ENCODE assay signal across 1 cellular context in the genomic region with DNA sequence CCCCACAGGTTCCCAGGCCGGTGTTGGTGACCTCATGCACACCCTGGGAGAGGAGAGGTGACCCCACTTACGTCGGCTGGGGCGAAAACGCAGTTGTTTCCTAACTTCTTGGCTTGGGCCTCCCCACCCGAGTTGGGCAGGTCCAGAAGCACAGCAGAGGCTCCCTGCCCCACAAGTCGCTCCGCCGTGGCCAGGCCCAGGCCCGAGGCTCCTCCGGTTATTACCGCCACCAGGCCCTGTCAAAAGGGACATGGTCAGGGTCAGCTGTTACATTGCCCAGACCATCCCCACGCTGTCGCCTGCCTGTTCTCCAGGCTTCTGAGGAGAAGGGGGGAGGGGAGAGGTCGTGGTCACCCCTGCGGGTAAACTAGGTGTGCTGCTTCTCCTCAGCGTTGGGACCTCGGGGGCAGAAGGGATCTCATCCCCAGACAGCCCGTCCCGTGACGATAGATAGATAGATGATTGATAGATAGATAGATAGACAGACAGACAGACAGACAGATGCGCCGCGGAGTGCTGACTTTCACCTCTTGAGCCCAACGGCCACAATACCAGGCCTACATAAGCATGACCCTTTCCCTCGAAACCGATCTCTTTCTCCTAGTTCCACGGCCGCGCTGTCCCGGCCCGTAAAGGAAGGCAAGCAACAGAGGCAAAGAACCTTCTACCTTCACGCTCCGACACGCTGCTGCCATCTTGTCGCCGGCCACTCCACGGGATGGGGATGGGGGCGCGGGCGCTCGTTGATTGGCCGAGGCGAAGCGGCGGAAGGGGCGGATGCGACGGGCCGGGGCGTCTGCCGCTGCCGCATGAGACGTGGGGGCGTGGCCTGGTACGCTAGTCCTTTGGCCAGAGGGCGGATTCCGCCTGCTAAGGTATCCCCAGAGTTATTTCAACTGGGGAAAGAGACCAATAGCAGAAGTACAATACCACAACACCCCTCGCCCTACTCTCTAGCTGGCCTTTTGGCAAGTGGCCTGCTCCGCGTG.
A peak's percentile ranks its signal among the peaks of the same experiment; 100 is the strongest.
TF ChIP-seq lines count a peak whose summit lies in the region.

Gene HSD17B10, minus strand, starts transcription at position 720 of the 989 bp plus-strand sequence. Its CDS starts 25 bp downstream, at position 695.

TF ChIP-seq in K562, 482 proteins besides CTCF, POLR2A, EP300 and RAD21 (continued from another document and continues in another):
- no peak for TF ChIP-seq POLR3A (IDR thresholded peaks at IDR 0.05; ENCODE audit: borderline replicate concordance, extremely low read depth, insufficient read depth, insufficient read length)
- no peak for TF ChIP-seq NR2C2 (CRISPR knock-in tag; IDR thresholded peaks at IDR 0.05)
- no peak for TF ChIP-seq NR2C2 (tag; IDR thresholded peaks at IDR 0.05)
- no peak for TF ChIP-seq TRIM28 (IDR thresholded peaks at IDR 0.05)
- TF ChIP-seq ZNF354B (CRISPR knock-in tag; IDR thresholded peaks at IDR 0.05), result no peak
- no peak for TF ChIP-seq KLF16 (IDR thresholded peaks at IDR 0.05)
- TF ChIP-seq JUN (IDR thresholded peaks at IDR 0.05; ENCODE audit: borderline replicate concordance, low read depth, low read length), result no peak
- TF ChIP-seq JUN (CRISPR knock-in tag; IDR thresholded peaks at IDR 0.05; ENCODE audit: borderline replicate concordance), result no peak
- TF ChIP-seq KAT2B (IDR thresholded peaks at IDR 0.05; ENCODE audit: low read depth, low read length), result no peak
- no peak for TF ChIP-seq RUNX1 (IDR thresholded peaks at IDR 0.05; ENCODE audit: low read depth)
- peak; percentile 37 for TF ChIP-seq RBM25 (IDR thresholded peaks at IDR 0.05; ENCODE audit: low read depth, low read length, severe bottlenecking)
- no peak for TF ChIP-seq MCM2 (IDR thresholded peaks at IDR 0.05; ENCODE audit: low read depth)
- TF ChIP-seq SRSF3 (IDR thresholded peaks at IDR 0.05; ENCODE audit: insufficient read depth, low read length), result no peak
- TF ChIP-seq SETDB1 (IDR thresholded peaks at IDR 0.05; ENCODE audit: low read length), result no peak
- TF ChIP-seq NFE2L1 (tag; IDR thresholded peaks at IDR 0.05; ENCODE audit: borderline replicate concordance, low read depth), result no peak
- no peak for TF ChIP-seq SRF (CRISPR knock-in tag; IDR thresholded peaks at IDR 0.05)
- TF ChIP-seq FOXP1 (CRISPR knock-in tag; IDR thresholded peaks at IDR 0.05), result no peak
- no peak for TF ChIP-seq ZNF384 (IDR thresholded peaks at IDR 0.05; ENCODE audit: low read depth, low read length)
- no peak for TF ChIP-seq CC2D1A (IDR thresholded peaks at IDR 0.05)
- no peak for TF ChIP-seq ZBTB26 (CRISPR knock-in tag; IDR thresholded peaks at IDR 0.05)
- TF ChIP-seq ZNF324 (CRISPR knock-in tag; IDR thresholded peaks at IDR 0.05), result no peak
- TF ChIP-seq NFE2 (IDR thresholded peaks at IDR 0.05; ENCODE audit: low read depth), result no peak
- no peak for TF ChIP-seq CBX3 (IDR thresholded peaks at IDR 0.05; ENCODE audit: borderline replicate concordance in 1 of 2, low read length in 2 of 2)
- TF ChIP-seq STAT5A (IDR thresholded peaks at IDR 0.05; ENCODE audit: borderline replicate concordance, low read length), result no peak
- TF ChIP-seq RFX7 (CRISPR knock-in tag; IDR thresholded peaks at IDR 0.05), result no peak
- TF ChIP-seq, protein P1, sequence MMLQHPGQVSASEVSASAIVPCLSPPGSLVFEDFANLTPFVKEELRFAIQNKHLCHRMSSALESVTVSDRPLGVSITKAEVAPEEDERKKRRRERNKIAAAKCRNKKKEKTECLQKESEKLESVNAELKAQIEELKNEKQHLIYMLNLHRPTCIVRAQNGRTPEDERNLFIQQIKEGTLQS (IDR thresholded peaks at IDR 0.05), result no peak
- TF ChIP-seq, protein P1 (CRISPR knock-in tag; conservative IDR thresholded peaks at IDR 0.05), result no peak
- no peak for TF ChIP-seq ZSCAN32 (CRISPR knock-in tag; IDR thresholded peaks at IDR 0.05)
- peak; percentile 71 for TF ChIP-seq TBP (optimal IDR thresholded peaks at IDR 0.05; ENCODE audit: low read depth, low read length)
- peak; percentile 24 for TF ChIP-seq MYC (IDR thresholded peaks at IDR 0.05; ENCODE audit: low read depth, low read length)
- TF ChIP-seq MYC (CRISPR knock-in tag; IDR thresholded peaks at IDR 0.05; ENCODE audit: borderline replicate concordance, low read depth), result no peak
- no peak for TF ChIP-seq FUS (optimal IDR thresholded peaks at IDR 0.05; ENCODE audit: low read depth, low read length)
- no peak for TF ChIP-seq CSDE1 (IDR thresholded peaks at IDR 0.05)
- no peak for TF ChIP-seq ARNT (IDR thresholded peaks at IDR 0.05)
- TF ChIP-seq NFIC (IDR thresholded peaks at IDR 0.05), result no peak
- TF ChIP-seq USF2 (CRISPR knock-in tag; IDR thresholded peaks at IDR 0.05), result no peak
- no peak for TF ChIP-seq FOXP4 (CRISPR knock-in tag; IDR thresholded peaks at IDR 0.05; ENCODE audit: borderline replicate concordance)
- TF ChIP-seq, protein P2, sequence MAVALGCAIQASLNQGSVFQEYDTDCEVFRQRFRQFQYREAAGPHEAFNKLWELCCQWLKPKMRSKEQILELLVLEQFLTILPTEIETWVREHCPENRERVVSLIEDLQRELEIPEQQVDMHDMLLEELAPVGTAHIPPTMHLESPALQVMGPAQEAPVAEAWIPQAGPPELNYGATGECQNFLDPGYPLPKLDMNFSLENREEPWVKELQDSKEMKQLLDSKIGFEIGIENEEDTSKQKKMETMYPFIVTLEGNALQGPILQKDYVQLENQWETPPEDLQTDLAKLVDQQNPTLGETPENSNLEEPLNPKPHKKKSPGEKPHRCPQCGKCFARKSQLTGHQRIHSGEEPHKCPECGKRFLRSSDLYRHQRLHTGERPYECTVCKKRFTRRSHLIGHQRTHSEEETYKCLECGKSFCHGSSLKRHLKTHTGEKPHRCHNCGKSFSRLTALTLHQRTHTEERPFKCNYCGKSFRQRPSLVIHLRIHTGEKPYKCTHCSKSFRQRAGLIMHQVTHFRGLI (CRISPR knock-in tag; IDR thresholded peaks at IDR 0.05), result no peak
- TF ChIP-seq CREB1 (IDR thresholded peaks at IDR 0.05), result peak; percentile 38; the same call in 1 of the 2 replicates
- TF ChIP-seq CREB1 (CRISPR knock-in tag; IDR thresholded peaks at IDR 0.05), result no peak; the same call in 1 of the 2 replicates
- no peak for TF ChIP-seq ARID1B (IDR thresholded peaks at IDR 0.05)
- no peak for TF ChIP-seq ZNF717 (CRISPR knock-in tag; IDR thresholded peaks at IDR 0.05)
- TF ChIP-seq PHB (CRISPR knock-in tag; IDR thresholded peaks at IDR 0.05), result no peak
- no peak for TF ChIP-seq NCOA4 (IDR thresholded peaks at IDR 0.05; ENCODE audit: partially characterized antibody)
- TF ChIP-seq HLTF (IDR thresholded peaks at IDR 0.05), result 0 out of 2 replicates have a peak, but pooled peaks have one; percentile 29
- TF ChIP-seq ZNF146 (CRISPR knock-in tag; IDR thresholded peaks at IDR 0.05; ENCODE audit: unreplicated experiment), result no peak
- no peak for TF ChIP-seq CREB5 (CRISPR knock-in tag; IDR thresholded peaks at IDR 0.05)
- peak; percentile 89 for TF ChIP-seq POLR2G (IDR thresholded peaks at IDR 0.05; ENCODE audit: low read depth, low read length)
- TF ChIP-seq GTF2A2 (tag; IDR thresholded peaks at IDR 0.05), result no peak
- TF ChIP-seq PHB2 (IDR thresholded peaks at IDR 0.05; ENCODE audit: low read depth), result no peak
- no peak for TF ChIP-seq PRPF4 (IDR thresholded peaks at IDR 0.05; ENCODE audit: insufficient read depth, low read depth, low read length, poor library complexity, severe bottlenecking)
- TF ChIP-seq MEF2A (IDR thresholded peaks at IDR 0.05; ENCODE audit: control insufficient read depth, low read depth, low read length), result no peak
- no peak for TF ChIP-seq TAF15 (IDR thresholded peaks at IDR 0.05; ENCODE audit: low read depth, low read length)
- TF ChIP-seq HNRNPLL (IDR thresholded peaks at IDR 0.05; ENCODE audit: low read depth, low read length, poor library complexity, severe bottlenecking), result peak; percentile 55
- TF ChIP-seq RAD51 (IDR thresholded peaks at IDR 0.05; ENCODE audit: borderline replicate concordance, low read depth), result no peak
- TF ChIP-seq ZNF707 (CRISPR knock-in tag; conservative IDR thresholded peaks at IDR 0.05), result no peak
- TF ChIP-seq SNIP1 (IDR thresholded peaks at IDR 0.05; ENCODE audit: low read depth), result no peak
- no peak for TF ChIP-seq JUND (IDR thresholded peaks at IDR 0.05; ENCODE audit: borderline replicate concordance, low read depth, low read length)
- no peak for TF ChIP-seq JUND (tag; IDR thresholded peaks at IDR 0.05; ENCODE audit: borderline replicate concordance, low read depth, low read length)
- no peak for TF ChIP-seq SAP30 (IDR thresholded peaks at IDR 0.05; ENCODE audit: borderline replicate concordance, insufficient read depth, low read depth, low read length, poor library complexity, severe bottlenecking)
- no peak for TF ChIP-seq SRSF1 (IDR thresholded peaks at IDR 0.05; ENCODE audit: low read depth, low read length)
- no peak for TF ChIP-seq THAP7 (CRISPR knock-in tag; IDR thresholded peaks at IDR 0.05)
- no peak for TF ChIP-seq ZKSCAN3 (CRISPR knock-in tag; IDR thresholded peaks at IDR 0.05)
- TF ChIP-seq CHAMP1 (IDR thresholded peaks at IDR 0.05), result no peak
